ENCODE assay signal across 26 cellular contexts in the genomic region with DNA sequence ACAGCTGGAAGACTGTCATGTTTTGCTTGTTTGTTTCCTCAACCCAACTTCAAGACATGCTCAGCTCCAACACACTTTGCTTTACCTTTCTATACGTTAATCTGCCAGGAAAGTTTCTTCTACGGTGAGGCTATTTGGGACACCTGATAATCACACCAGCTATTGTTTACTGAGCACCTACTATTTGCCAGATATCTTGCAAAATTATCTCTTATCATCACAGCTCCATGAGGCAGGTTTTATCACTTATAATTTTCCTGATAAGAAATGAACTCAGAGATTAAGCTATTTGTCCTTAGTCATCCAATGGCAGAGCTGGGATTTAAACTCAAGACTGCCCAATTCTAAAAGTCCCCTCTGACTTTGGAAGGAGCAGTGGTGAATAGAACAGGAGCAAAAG.
"Had no signal": no experiment of that assay in that cellular context is flagged by ENCODE, and none has a peak within 500 bp of the region (broad histone marks: within the 10 kb centered on the region; RNA-seq: fewer than 3 reads in every experiment).

No MANE protein-coding gene starts in this region.

- ATAC-seq: activated CD8-positive, alpha-beta T cell treated with anti-CD3 and anti-CD28 coated beads for 36 hours; activated T-cell treated with anti-CD3 and anti-CD28 coated beads, Interleukin-2, amount 50 U/mL, for 72 hours; activated T-helper 17 cell treated with anti-CD3 and anti-CD28 coated beads, Interleukin-2, amount 50 U/mL, for 72 hours; K562 had no signal

- H3K27me3 ChIP-seq: ascending aorta, cardiac muscle cell, Peyer's patch had no signal

- H3K9me3 ChIP-seq: ascending aorta, Peyer's patch had no signal

- H3K27ac ChIP-seq: cardiac muscle cell, Peyer's patch, WERI-Rb-1 had no signal

- FAIRE-seq: K562 had no signal

- H3K36me3 ChIP-seq: ascending aorta, cardiac muscle cell, Peyer's patch, WERI-Rb-1 had no signal

- H3K4me3 ChIP-seq: cardiac muscle cell, K562, Peyer's patch had no signal

- DNase-seq: activated CD4-positive, alpha-beta T cell treated with anti-CD3 and anti-CD28 coated beads for 1 hour; activated CD4-positive, alpha-beta T cell treated with anti-CD3 and anti-CD28 coated beads for 48 hours; activated CD4-positive, CD25-positive, alpha-beta regulatory T cell; activated CD8-positive, alpha-beta T cell treated with anti-CD3 and anti-CD28 coated beads for 36 hours; activated effector memory CD4-positive, alpha-beta T cell treated with anti-CD3 and anti-CD28 coated beads, Interleukin-2, amount 50 U/mL, for 16 hours; activated naive CD4-positive, alpha-beta T cell; activated naive CD4-positive, alpha-beta T cell treated with anti-CD3 and anti-CD28 coated beads, Interleukin-2, amount 50 U/mL, for 16 hours; activated naive CD8-positive, alpha-beta T cell treated with anti-CD3 and anti-CD28 coated beads for 36 hours; activated T-cell treated with anti-CD3 and anti-CD28 coated beads, Interleukin-2, amount 50 U/mL, for 1 hour; activated T-cell treated with anti-CD3 and anti-CD28 coated beads, Interleukin-2, amount 50 U/mL, for 72 hours; amniotic stem cell; NCI-H1105 treated with DMSO at 0.1 percent for 48 hours; NCI-H1436; NCI-H1694; NCI-H1930; NCI-H2081 treated with DMSO at 0.1 percent for 48 hours; NCI-H226; NCI-H446 treated with DMSO at 0.1 percent for 48 hours; NCI-H524; Peyer's patch; RPMI8226; WERI-Rb-1 had no signal

- H3K4me1 ChIP-seq: Peyer's patch had no signal
